In the genomic region with DNA sequence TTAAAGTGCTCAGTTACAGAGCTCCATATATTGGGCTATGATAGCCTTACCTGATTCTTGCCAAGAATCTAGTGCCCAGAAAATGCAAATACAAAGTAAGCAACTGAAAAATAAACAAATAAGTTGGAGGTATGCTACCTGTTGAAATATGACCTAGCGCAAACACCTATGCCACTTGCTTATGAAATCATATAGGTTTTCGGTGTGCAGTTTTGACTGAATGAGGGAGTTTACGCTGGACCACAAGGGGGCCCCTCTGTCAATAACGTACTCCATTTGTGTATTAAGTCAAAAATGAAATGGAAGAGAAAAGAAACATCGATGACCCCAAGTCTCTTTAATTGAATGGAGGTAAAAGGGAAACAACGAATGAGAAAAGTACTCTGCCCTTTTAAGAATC, we compare ENCODE assay signal across 22 cellular contexts.
DNase-seq lines count a peak whose midpoint lies in the region; ATAC-seq and TF ChIP-seq lines count a peak whose summit lies in the region.
"Had no signal": no experiment of that assay in that cellular context is flagged by ENCODE, and none has a peak within 500 bp of the region (broad histone marks: within the 10 kb centered on the region; RNA-seq: fewer than 3 reads in every experiment).

No MANE protein-coding gene starts in this region.

- no peaks in the 10 kb centered on the region for H3K36me3 Mint-ChIP-seq in GM23338 (ENCODE audit: low read depth)
- H3K36me3 Mint-ChIP-seq: stimulated activated naive B cell treated with anti-CD40 and anti-IgM and Interleukin-4, amounts not matched to agents 10 μg/mL and 1 μg/mL and 100 μg/mL, for 72 hours had no signal

- no peaks in the 10 kb centered on the region for H3K9me2 ChIP-seq in GM23338 (ENCODE audit: insufficient read depth)

- H3K9me3 Mint-ChIP-seq in GM23338, result no peaks in the 10 kb centered on the region
- H3K9me3 Mint-ChIP-seq: stimulated activated naive B cell treated with anti-CD40 and anti-IgM and Interleukin-4, amounts not matched to agents 10 μg/mL and 1 μg/mL and 100 μg/mL, for 72 hours had no signal

- H3K9me3 ChIP-seq in AG04450 (ENCODE audit: control insufficient read depth, insufficient read depth, low read length) (no peaks in the 10 kb centered on the region), OCI-LY3 (ENCODE audit: insufficient read depth, low read length) (no peaks in the 10 kb centered on the region)
- H3K9me3 ChIP-seq: colonic mucosa, heart right ventricle, neutrophil had no signal

- H4K20me1 ChIP-seq in GM23338 (replicated peaks; ENCODE audit: insufficient read depth) (no peaks in the 10 kb centered on the region), OCI-LY3 (ENCODE audit: insufficient read depth, low read length) (no peaks in the 10 kb centered on the region)

- H3K9ac ChIP-seq in OCI-LY3 (ENCODE audit: low read length), result no peak overlapping the region

- H3K36me3 ChIP-seq in GM23338 (ENCODE audit: insufficient read depth), result no peaks in the 10 kb centered on the region
- no peaks in the 10 kb centered on the region for H3K36me3 ChIP-seq in OCI-LY3 (replicated peaks; ENCODE audit: low read depth, low read length)
- H3K36me3 ChIP-seq: colonic mucosa, heart right ventricle, neutrophil had no signal

- H3K4me2 ChIP-seq in GM23338 (no peak overlapping the region), OCI-LY3 (ENCODE audit: low read length) (no peak overlapping the region)

- TF ChIP-seq POLR2A in GM18505 (IDR thresholded peaks at IDR 0.05; ENCODE audit: borderline replicate concordance, extremely low read depth, insufficient read depth, insufficient read length), result no peak

- POLR2A ChIA-PET in AG04450 (lab: Yijun Ruan, JAX), result no interaction called here

- DNase-seq in AG04450 (ENCODE audit: low read depth, low spot score), result no peak
- no peak for DNase-seq in GM23338 (ENCODE audit: low spot score)
- no peak for DNase-seq in epithelial cell of proximal tubule (ENCODE audit: low read depth)
- no peak for DNase-seq in DMS114 treated with DMSO at 0.1 percent for 48 hours (lab: John Stamatoyannopoulos, UW; ENCODE audit: unreplicated experiment)
- DNase-seq: activated CD4-positive, alpha-beta T cell treated with anti-CD3 and anti-CD28 coated beads, Interleukin-2, amount 50 U/mL, for 1 hour; activated T-cell treated with anti-CD3 and anti-CD28 coated beads, Interleukin-2, amount 50 U/mL, for 48 hours; colonic mucosa; DMS79; HCEC 1CT; heart right ventricle; kidney glomerular epithelial cell; midbrain; NCI-H1436 treated with DMSO at 0.1 percent for 48 hours; stimulated activated naive B cell treated with anti-CD40 and anti-IgM and Interleukin-4, amounts not matched to agents 10 μg/mL and 1 μg/mL and 100 μg/mL, for 72 hours; T-helper 9 cell; trophoblast cell had no signal

- H3K27me3 Mint-ChIP-seq in GM23338 (ENCODE audit: insufficient read depth, low read depth, poor library complexity), result no peaks in the 10 kb centered on the region
- H3K27me3 Mint-ChIP-seq: stimulated activated naive B cell treated with anti-CD40 and anti-IgM and Interleukin-4, amounts not matched to agents 10 μg/mL and 1 μg/mL and 100 μg/mL, for 72 hours had no signal

- peaks cover 6% of the 10 kb centered on the region for H3K4me1 Mint-ChIP-seq in GM23338
- H3K4me1 Mint-ChIP-seq: stimulated activated naive B cell treated with anti-CD40 and anti-IgM and Interleukin-4, amounts not matched to agents 10 μg/mL and 1 μg/mL and 100 μg/mL, for 72 hours had no signal

- peaks cover 4% of the 10 kb centered on the region; the same call in 1 of the 2 replicates for H3K4me1 ChIP-seq in GM23338 (ENCODE audit: insufficient read depth)
- H3K4me1 ChIP-seq in OCI-LY3 (ENCODE audit: low read length), result no peaks in the 10 kb centered on the region
- H3K4me1 ChIP-seq: colonic mucosa, heart right ventricle had no signal

- no peak overlapping the region for H3K27ac Mint-ChIP-seq in GM23338
- H3K27ac Mint-ChIP-seq: stimulated activated naive B cell treated with anti-CD40 and anti-IgM and Interleukin-4, amounts not matched to agents 10 μg/mL and 1 μg/mL and 100 μg/mL, for 72 hours had no signal

- peaks cover 2% of the 10 kb centered on the region for H3K27me3 ChIP-seq in AG04450 (ENCODE audit: control insufficient read depth, insufficient read depth, low read length)
- no peaks in the 10 kb centered on the region for H3K27me3 ChIP-seq in GM23338 (ENCODE audit: insufficient read depth)
- H3K27me3 ChIP-seq in OCI-LY3 (ENCODE audit: low read depth, low read length), result no peaks in the 10 kb centered on the region
- H3K27me3 ChIP-seq: colonic mucosa, heart right ventricle, neutrophil had no signal

- H3K4me3 ChIP-seq in AG04450 (ENCODE audit: low read depth, low read length) (no peak overlapping the region), GM23338 (no peak overlapping the region), OCI-LY3 (ENCODE audit: low read length) (no peak overlapping the region), epithelial cell of proximal tubule (ENCODE audit: low read depth, low read length) (no peak overlapping the region)
- H3K4me3 ChIP-seq: colonic mucosa, heart right ventricle had no signal

- H3F3A ChIP-seq in GM23338 (replicated peaks; ENCODE audit: low read depth), result no peaks in the 10 kb centered on the region

- no peak overlapping the region for H3K4me3 Mint-ChIP-seq in GM23338
- H3K4me3 Mint-ChIP-seq: stimulated activated naive B cell treated with anti-CD40 and anti-IgM and Interleukin-4, amounts not matched to agents 10 μg/mL and 1 μg/mL and 100 μg/mL, for 72 hours had no signal

- ATAC-seq in GM23338 (no peak), GM18505 (IDR thresholded peaks at IDR 0.05; ENCODE audit: unreplicated experiment) (no peak), GM18867 (IDR thresholded peaks at IDR 0.05; ENCODE audit: unreplicated experiment) (no peak), HG03432 (IDR thresholded peaks at IDR 0.05; ENCODE audit: unreplicated experiment) (no peak)
- ATAC-seq: heart right ventricle; Right ventricle myocardium inferior; stimulated activated naive B cell treated with anti-CD40 and anti-IgM and Interleukin-4, amounts not matched to agents 10 μg/mL and 1 μg/mL and 100 μg/mL, for 72 hours had no signal

- H3K79me2 ChIP-seq in GM23338 (replicated peaks; ENCODE audit: insufficient read depth), result no peaks in the 10 kb centered on the region
- H3K79me2 ChIP-seq in OCI-LY3 (ENCODE audit: low read length), result no peaks in the 10 kb centered on the region

- CTCF ChIA-PET in AG04450 (lab: Charles Lee), result interaction anchor here (1.5 kb wide), 1 partner anchor 10 kb away, joined by 4 read pairs; no protein-coding TSS in a partner anchor

- H2AFZ ChIP-seq in GM23338 (no peak overlapping the region), OCI-LY3 (ENCODE audit: low read depth, low read length) (no peak overlapping the region)

- H3K27ac ChIP-seq in AG04450 (ENCODE audit: low read depth, low read length) (no peak overlapping the region), GM23338 (ENCODE audit: low read depth) (no peak overlapping the region), OCI-LY3 (ENCODE audit: low read length) (no peak overlapping the region)
- H3K27ac ChIP-seq: colonic mucosa, heart right ventricle, neutrophil had no signal

- TF ChIP-seq CTCF in AG04450 (IDR thresholded peaks at IDR 0.05; ENCODE audit: low read depth, low read length), result peak; percentile 21; the same call in 1 of the 2 replicates
- peak; percentile 41 to 44 for TF ChIP-seq CTCF in GM23338 (conservative IDR thresholded peaks at IDR 0.05; ENCODE audit: low read depth in 2 of 2)
- TF ChIP-seq CTCF in OCI-LY3 (IDR thresholded peaks at IDR 0.05; ENCODE audit: low read depth, low read length), result peak; percentile 45
- TF ChIP-seq CTCF in epithelial cell of proximal tubule (conservative IDR thresholded peaks at IDR 0.05; ENCODE audit: low read depth, low read length), result peak; percentile 48

TF ChIP-seq in GM23338, 12 proteins besides CTCF, POLR2A, EP300 and RAD21:
- TF ChIP-seq, protein P1, sequence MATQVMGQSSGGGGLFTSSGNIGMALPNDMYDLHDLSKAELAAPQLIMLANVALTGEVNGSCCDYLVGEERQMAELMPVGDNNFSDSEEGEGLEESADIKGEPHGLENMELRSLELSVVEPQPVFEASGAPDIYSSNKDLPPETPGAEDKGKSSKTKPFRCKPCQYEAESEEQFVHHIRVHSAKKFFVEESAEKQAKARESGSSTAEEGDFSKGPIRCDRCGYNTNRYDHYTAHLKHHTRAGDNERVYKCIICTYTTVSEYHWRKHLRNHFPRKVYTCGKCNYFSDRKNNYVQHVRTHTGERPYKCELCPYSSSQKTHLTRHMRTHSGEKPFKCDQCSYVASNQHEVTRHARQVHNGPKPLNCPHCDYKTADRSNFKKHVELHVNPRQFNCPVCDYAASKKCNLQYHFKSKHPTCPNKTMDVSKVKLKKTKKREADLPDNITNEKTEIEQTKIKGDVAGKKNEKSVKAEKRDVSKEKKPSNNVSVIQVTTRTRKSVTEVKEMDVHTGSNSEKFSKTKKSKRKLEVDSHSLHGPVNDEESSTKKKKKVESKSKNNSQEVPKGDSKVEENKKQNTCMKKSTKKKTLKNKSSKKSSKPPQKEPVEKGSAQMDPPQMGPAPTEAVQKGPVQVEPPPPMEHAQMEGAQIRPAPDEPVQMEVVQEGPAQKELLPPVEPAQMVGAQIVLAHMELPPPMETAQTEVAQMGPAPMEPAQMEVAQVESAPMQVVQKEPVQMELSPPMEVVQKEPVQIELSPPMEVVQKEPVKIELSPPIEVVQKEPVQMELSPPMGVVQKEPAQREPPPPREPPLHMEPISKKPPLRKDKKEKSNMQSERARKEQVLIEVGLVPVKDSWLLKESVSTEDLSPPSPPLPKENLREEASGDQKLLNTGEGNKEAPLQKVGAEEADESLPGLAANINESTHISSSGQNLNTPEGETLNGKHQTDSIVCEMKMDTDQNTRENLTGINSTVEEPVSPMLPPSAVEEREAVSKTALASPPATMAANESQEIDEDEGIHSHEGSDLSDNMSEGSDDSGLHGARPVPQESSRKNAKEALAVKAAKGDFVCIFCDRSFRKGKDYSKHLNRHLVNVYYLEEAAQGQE (IDR thresholded peaks at IDR 0.05; ENCODE audit: unreplicated experiment), result no peak
- TF ChIP-seq JUNB (IDR thresholded peaks at IDR 0.05; ENCODE audit: unreplicated experiment), result no peak
- no peak for TF ChIP-seq ZNF114 (CRISPR knock-in tag; IDR thresholded peaks at IDR 0.05)
- TF ChIP-seq, protein P2, sequence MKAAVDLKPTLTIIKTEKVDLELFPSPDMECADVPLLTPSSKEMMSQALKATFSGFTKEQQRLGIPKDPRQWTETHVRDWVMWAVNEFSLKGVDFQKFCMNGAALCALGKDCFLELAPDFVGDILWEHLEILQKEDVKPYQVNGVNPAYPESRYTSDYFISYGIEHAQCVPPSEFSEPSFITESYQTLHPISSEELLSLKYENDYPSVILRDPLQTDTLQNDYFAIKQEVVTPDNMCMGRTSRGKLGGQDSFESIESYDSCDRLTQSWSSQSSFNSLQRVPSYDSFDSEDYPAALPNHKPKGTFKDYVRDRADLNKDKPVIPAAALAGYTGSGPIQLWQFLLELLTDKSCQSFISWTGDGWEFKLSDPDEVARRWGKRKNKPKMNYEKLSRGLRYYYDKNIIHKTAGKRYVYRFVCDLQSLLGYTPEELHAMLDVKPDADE (IDR thresholded peaks at IDR 0.05), result no peak
- TF ChIP-seq ZNF331 (CRISPR knock-in tag; IDR thresholded peaks at IDR 0.05; ENCODE audit: low read depth), result no peak
